ENCODE assay signal across 9 cellular contexts in the genomic region with DNA sequence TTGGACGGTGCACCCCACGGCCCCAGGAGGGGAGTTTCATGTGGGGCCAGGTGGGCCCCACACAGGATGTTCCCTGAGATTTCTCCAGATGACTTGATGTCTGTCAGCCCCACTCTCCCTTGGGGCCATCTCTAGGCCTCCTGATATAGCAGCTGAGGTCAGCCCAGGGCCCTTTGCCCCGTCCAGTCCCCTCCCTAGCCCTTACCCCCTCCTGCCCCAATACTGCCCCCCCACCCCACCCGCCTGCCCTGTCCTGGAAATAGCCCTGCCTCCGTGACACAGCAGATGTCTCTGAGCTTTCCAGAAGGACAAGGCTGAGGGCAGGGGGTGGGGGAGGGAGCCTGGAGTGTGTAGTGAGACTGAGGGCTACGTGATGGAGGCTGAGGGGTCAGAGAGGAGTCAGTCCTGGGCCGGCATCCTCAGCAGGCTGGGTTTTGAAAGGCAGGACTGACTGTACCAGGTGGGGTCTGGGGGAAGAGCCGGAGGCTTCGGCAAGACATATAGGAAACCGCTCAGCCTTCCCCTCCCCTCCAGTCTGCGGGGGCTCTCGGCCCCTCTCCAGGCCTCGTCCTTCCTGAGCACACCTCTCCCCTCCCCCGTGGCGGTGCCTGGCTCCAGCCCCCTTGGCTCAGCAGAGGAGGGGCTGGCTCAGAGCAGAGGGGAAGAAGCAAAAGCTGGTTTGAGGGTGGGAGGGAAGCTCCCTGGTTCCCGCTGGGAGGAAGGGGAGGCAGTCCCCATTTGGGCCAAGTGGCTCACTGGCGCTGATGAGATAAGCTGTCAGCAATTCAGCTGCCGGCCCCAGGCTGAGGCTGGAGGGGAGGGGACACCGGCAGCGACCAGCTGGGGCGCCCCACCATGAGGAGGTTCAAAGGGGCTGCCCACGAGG. TPM values are rescaled to one million over a fixed set of nuclear protein-coding genes. Genes with fewer than 3 reads are reported as not detected.
A peak's percentile ranks its signal among the peaks of the same experiment; 100 is the strongest.
DNase-seq lines count a peak whose midpoint lies in the region; ATAC-seq and TF ChIP-seq lines count a peak whose summit lies in the region.
"Had no signal": no experiment of that assay in that cellular context is flagged by ENCODE, and none has a peak within 500 bp of the region (broad histone marks: within the 10 kb centered on the region; RNA-seq: fewer than 3 reads in every experiment).

No MANE protein-coding gene starts in this region.

- no peak overlapping the region for H2AFZ ChIP-seq in osteoblast (ENCODE audit: low read length)

- peaks cover 15% of the 10 kb centered on the region for H3K27me3 ChIP-seq in CD8-positive, alpha-beta memory T cell (ENCODE audit: insufficient read depth, low read length, poor library complexity, severe bottlenecking)
- no peaks in the 10 kb centered on the region for H3K27me3 ChIP-seq in osteoblast (ENCODE audit: insufficient read depth, low read length)

- no peaks in the 10 kb centered on the region for H3K36me3 ChIP-seq in CD8-positive, alpha-beta memory T cell (ENCODE audit: insufficient read depth, low read length)
- peaks cover 26% of the 10 kb centered on the region for H3K36me3 ChIP-seq in osteoblast (ENCODE audit: insufficient read depth, low read length)

- TF ChIP-seq CTCF in fibroblast of mammary gland (conservative IDR thresholded peaks at IDR 0.05; ENCODE audit: control insufficient read depth, insufficient read depth, low read depth, low read length), result no peak
- TF ChIP-seq CTCF in osteoblast (IDR thresholded peaks at IDR 0.05; ENCODE audit: extremely low read depth, low read depth, low read length), result no peak

- H3K4me2 ChIP-seq in osteoblast (ENCODE audit: insufficient read depth, low read length), result peak overlapping the region; percentile 90

- H4K20me1 ChIP-seq in osteoblast (ENCODE audit: insufficient read depth, low read length), result peaks cover 54% of the 10 kb centered on the region

- H3K27ac Mint-ChIP-seq in CD8-positive, alpha-beta memory T cell, result peak overlapping the region in 1 of 8 donors; percentile 33

- peak overlapping the region; percentile 74 for H3K27ac ChIP-seq in CD8-positive, alpha-beta memory T cell (ENCODE audit: low read depth, low read length)
- peak overlapping the region; percentile 92 for H3K27ac ChIP-seq in osteoblast (ENCODE audit: low read depth, low read length)

- H3K4me1 Mint-ChIP-seq in CD8-positive, alpha-beta memory T cell, result peaks cover 6 to 21% (median 12%) of the 10 kb centered on the region in 3 donors

- POLR2A ChIA-PET in CD8-positive, alpha-beta memory T cell (lab: Charles Lee), result no interaction called here

- peaks cover 7% of the 10 kb centered on the region for H3K4me1 ChIP-seq in CD8-positive, alpha-beta memory T cell (ENCODE audit: insufficient read depth, low read length)
- H3K4me1 ChIP-seq in osteoblast (ENCODE audit: insufficient read depth, low read length), result peaks cover 69% of the 10 kb centered on the region

- no peaks in the 10 kb centered on the region for H3K36me3 Mint-ChIP-seq in CD8-positive, alpha-beta memory T cell

- no peak overlapping the region for H3K4me3 ChIP-seq in CD8-positive, alpha-beta memory T cell (ENCODE audit: low read length)
- H3K4me3 ChIP-seq in fibroblast of mammary gland (ENCODE audit: control insufficient read depth, low read depth, low read length) (peak overlapping the region; percentile 80), osteoblast (ENCODE audit: insufficient read depth, low read length) (peak overlapping the region; percentile 95)

- ATAC-seq in GM18502 (IDR thresholded peaks at IDR 0.05; ENCODE audit: poor library complexity, unreplicated experiment), result no peak

- peaks cover 67% of the 10 kb centered on the region for H3K79me2 ChIP-seq in osteoblast (ENCODE audit: insufficient read depth, low read length)

- H3K9me3 ChIP-seq in CD8-positive, alpha-beta memory T cell (ENCODE audit: low read length), result no peaks in the 10 kb centered on the region
- H3K9me3 ChIP-seq in osteoblast (ENCODE audit: low read depth, low read length), result no peaks in the 10 kb centered on the region

- H3K4me3 Mint-ChIP-seq in CD8-positive, alpha-beta memory T cell, result peak overlapping the region in 1 of 7 donors; percentile 70

- peaks cover 20 to 31% of the 10 kb centered on the region in 2 donors for H3K27me3 Mint-ChIP-seq in CD8-positive, alpha-beta memory T cell

- CTCF ChIA-PET in CD8-positive, alpha-beta memory T cell (lab: Charles Lee), result interaction anchor here (0.8 to 1.4 kb wide), 2 partner anchors 10 to 12 kb away, joined by 3 to 4 read pairs; no protein-coding TSS in a partner anchor

- DNase-seq in CD8-positive, alpha-beta memory T cell, result no peak
- DNase-seq in NCI-H226 (peak; percentile 66), fibroblast of mammary gland (ENCODE audit: low read depth) (peak; percentile 51), osteoblast (ENCODE audit: insufficient read length, low spot score, missing footprints) (peak; percentile 89), glomerular visceral epithelial cell (ENCODE audit: extremely low spot score) (no peak), DMS153 treated with DMSO at 0.1 percent for 48 hours (lab: John Stamatoyannopoulos, UW; ENCODE audit: unreplicated experiment) (no peak)
- DNase-seq in activated CD4-positive, alpha-beta T cell treated with anti-CD3 and anti-CD28 coated beads for 48 hours, result no peak
- DNase-seq: RPMI8226 had no signal

- H3K9me3 Mint-ChIP-seq in CD8-positive, alpha-beta memory T cell, result no peaks in the 10 kb centered on the region

RNA-seq across cellular contexts. Expression of gene FLNC, which starts 2.0 kb away (rescaled TPM):
- total RNA-seq in CD8-positive, alpha-beta memory T cell, result not detected
- polyA plus RNA-seq in CD8-positive, alpha-beta memory T cell, result not detected
- total RNA-seq in osteoblast, result 93.7 and 130 TPM in 2 replicates

RNA-seq across cellular contexts. Expression of gene ATP6V1F, which starts 30.4 kb away (rescaled TPM):
- 100 to 1,000 TPM; 145 to 147 TPM for total RNA-seq in CD8-positive, alpha-beta memory T cell
- 295 TPM for polyA plus RNA-seq in CD8-positive, alpha-beta memory T cell
- 91.9 and 95.2 TPM in 2 replicates for total RNA-seq in osteoblast

RNA-seq across cellular contexts. Expression of gene CCDC136, which starts 40.5 kb away (rescaled TPM):
- total RNA-seq in CD8-positive, alpha-beta memory T cell, result 1 to 10 TPM; 8.7 to 9.0 TPM
- polyA plus RNA-seq in CD8-positive, alpha-beta memory T cell, result 2.6 TPM
- total RNA-seq in osteoblast, result 7.2 and 10.0 TPM in 2 replicates

RNA-seq across cellular contexts. Expression of gene OPN1SW, which starts 56.6 kb away (rescaled TPM):
- total RNA-seq in CD8-positive, alpha-beta memory T cell, result not detected
- not detected for polyA plus RNA-seq in CD8-positive, alpha-beta memory T cell
- not detected in 2 replicates for total RNA-seq in osteoblast

Comparison
In these comparisons a context has a peak if more than half of its experiments do, and no peak if none do; other contexts are left out.
1. DNase-seq: peak in NCI-H226 (single experiment), fibroblast of mammary gland (single experiment) and osteoblast (single experiment); none in CD8-positive, alpha-beta memory T cell (0 of 5), glomerular visceral epithelial cell (single experiment), DMS153 treated with DMSO at 0.1 percent for 48 hours (single experiment) and activated CD4-positive, alpha-beta T cell treated with anti-CD3 and anti-CD28 coated beads for 48 hours (single experiment).
2. RNA of gene FLNC, which starts 2.0 kb away (total RNA-seq): 93.7 to 130 TPM in osteoblast; not detected in CD8-positive, alpha-beta memory T cell; every median in the first group is over 10 times any median in the second.